ENCODE assay signal across 1 cellular context in the genomic region with DNA sequence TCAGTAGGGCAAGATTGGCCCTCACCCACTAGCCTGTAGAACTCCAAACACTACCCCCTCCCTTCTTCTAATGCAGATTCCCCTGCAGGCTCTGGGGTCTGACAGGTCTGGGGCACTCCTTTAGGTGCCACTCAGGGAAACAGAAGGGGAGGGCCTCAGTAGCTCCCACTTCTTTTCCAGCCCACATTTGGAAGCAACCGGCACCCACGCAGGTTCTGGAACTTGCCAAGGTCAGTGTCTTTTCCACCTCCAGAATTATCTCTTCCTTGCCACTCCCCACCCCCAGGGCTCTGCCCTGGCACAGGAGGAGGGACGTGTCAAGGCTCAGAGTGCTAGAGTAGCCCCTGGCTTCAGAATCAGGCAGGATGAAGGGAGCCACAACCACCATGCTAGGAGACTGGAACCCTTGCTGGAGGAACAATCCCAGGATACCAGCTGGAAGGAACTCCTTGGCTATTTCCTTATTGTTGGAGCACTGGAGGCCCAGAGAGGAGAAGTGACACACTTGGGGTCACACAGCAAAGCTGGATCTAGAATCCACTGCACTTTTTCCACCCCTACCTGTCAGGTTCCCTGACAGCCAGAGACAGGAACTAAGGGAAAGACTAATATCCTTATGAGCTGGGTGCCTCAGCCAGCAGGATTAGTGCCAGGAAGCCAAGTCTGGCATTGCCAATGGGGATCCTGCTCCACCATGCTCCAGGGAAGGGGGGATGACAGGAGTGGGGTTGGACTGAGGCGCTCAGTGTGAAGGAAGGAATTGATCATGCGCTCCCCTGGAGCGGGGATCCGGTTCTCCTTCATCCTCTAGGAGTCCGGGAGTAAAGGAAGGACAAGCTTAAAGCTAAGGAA.
TF ChIP-seq lines count a peak whose summit lies in the region.

No MANE protein-coding gene starts in this region.

TF ChIP-seq in HEK293, 187 proteins besides CTCF, POLR2A, EP300 and RAD21 (continued from another document):
- TF ChIP-seq ZNF214 (tag by site-specific recombination; IDR thresholded peaks at IDR 0.05; ENCODE audit: borderline replicate concordance) (no peak), ZNF121 (tag by site-specific recombination; IDR thresholded peaks at IDR 0.05) (no peak), ZFHX2 (tag by site-specific recombination; conservative IDR thresholded peaks at IDR 0.05) (peak; percentile 70), ZNF157 (tag by site-specific recombination; IDR thresholded peaks at IDR 0.05) (no peak), ZNF510 (tag by site-specific recombination; IDR thresholded peaks at IDR 0.05; ENCODE audit: insufficient replicate concordance) (no peak)
- TF ChIP-seq, protein P1, sequence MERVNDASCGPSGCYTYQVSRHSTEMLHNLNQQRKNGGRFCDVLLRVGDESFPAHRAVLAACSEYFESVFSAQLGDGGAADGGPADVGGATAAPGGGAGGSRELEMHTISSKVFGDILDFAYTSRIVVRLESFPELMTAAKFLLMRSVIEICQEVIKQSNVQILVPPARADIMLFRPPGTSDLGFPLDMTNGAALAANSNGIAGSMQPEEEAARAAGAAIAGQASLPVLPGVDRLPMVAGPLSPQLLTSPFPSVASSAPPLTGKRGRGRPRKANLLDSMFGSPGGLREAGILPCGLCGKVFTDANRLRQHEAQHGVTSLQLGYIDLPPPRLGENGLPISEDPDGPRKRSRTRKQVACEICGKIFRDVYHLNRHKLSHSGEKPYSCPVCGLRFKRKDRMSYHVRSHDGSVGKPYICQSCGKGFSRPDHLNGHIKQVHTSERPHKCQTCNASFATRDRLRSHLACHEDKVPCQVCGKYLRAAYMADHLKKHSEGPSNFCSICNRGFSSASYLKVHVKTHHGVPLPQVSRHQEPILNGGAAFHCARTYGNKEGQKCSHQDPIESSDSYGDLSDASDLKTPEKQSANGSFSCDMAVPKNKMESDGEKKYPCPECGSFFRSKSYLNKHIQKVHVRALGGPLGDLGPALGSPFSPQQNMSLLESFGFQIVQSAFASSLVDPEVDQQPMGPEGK (tag by site-specific recombination; IDR thresholded peaks at IDR 0.05) = no peak
- TF ChIP-seq, protein P2, sequence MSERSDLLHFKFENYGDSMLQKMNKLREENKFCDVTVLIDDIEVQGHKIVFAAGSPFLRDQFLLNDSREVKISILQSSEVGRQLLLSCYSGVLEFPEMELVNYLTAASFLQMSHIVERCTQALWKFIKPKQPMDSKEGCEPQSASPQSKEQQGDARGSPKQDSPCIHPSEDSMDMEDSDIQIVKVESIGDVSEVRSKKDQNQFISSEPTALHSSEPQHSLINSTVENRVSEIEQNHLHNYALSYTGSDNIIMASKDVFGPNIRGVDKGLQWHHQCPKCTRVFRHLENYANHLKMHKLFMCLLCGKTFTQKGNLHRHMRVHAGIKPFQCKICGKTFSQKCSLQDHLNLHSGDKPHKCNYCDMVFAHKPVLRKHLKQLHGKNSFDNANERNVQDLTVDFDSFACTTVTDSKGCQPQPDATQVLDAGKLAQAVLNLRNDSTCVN (tag by site-specific recombination; optimal IDR thresholded peaks at IDR 0.05) = no peak
- TF ChIP-seq, protein P3, sequence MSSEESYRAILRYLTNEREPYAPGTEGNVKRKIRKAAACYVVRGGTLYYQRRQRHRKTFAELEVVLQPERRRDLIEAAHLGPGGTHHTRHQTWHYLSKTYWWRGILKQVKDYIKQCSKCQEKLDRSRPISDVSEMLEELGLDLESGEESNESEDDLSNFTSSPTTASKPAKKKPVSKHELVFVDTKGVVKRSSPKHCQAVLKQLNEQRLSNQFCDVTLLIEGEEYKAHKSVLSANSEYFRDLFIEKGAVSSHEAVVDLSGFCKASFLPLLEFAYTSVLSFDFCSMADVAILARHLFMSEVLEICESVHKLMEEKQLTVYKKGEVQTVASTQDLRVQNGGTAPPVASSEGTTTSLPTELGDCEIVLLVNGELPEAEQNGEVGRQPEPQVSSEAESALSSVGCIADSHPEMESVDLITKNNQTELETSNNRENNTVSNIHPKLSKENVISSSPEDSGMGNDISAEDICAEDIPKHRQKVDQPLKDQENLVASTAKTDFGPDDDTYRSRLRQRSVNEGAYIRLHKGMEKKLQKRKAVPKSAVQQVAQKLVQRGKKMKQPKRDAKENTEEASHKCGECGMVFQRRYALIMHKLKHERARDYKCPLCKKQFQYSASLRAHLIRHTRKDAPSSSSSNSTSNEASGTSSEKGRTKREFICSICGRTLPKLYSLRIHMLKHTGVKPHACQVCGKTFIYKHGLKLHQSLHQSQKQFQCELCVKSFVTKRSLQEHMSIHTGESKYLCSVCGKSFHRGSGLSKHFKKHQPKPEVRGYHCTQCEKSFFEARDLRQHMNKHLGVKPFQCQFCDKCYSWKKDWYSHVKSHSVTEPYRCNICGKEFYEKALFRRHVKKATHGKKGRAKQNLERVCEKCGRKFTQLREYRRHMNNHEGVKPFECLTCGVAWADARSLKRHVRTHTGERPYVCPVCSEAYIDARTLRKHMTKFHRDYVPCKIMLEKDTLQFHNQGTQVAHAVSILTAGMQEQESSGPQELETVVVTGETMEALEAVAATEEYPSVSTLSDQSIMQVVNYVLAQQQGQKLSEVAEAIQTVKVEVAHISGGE (tag by site-specific recombination; conservative IDR thresholded peaks at IDR 0.05; ENCODE audit: low read depth) = no peak
